ENCODE assay signal across 16 cellular contexts in the genomic region with DNA sequence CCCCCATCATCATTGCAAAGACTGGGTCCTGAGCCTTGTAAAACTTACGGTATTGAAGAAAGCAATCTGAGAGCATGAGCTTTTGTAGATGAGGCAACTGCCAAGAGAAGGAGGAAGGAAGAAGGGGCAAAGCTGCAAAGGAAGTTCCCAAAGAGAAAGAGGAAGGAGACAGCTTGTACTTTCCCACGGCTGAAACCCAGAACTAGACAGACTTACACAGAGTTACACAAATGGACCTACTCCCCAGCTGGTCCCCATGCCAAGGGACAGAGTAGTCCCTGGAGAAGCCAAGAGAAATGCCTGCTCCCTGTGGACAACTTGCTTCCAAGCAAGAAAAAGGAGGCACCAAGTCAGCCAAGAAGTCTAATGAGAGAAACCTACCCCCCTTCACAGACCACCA. TPM values are rescaled to one million over a fixed set of nuclear protein-coding genes. Genes with fewer than 3 reads are reported as not detected.
DNase-seq lines count a peak whose midpoint lies in the region; ATAC-seq and TF ChIP-seq lines count a peak whose summit lies in the region.
"Had no signal": no experiment of that assay in that cellular context is flagged by ENCODE, and none has a peak within 500 bp of the region (broad histone marks: within the 10 kb centered on the region; RNA-seq: fewer than 3 reads in every experiment).

No MANE protein-coding gene starts in this region.

- H3K9me3 ChIP-seq in OCI-LY3 (ENCODE audit: insufficient read depth, low read length) (no peaks in the 10 kb centered on the region), heart left ventricle (no peaks in the 10 kb centered on the region)
- H3K9me3 ChIP-seq: vagina had no signal

- no peaks in the 10 kb centered on the region for H3K79me2 ChIP-seq in OCI-LY3 (ENCODE audit: low read length)

- H3K4me1 ChIP-seq in OCI-LY3 (ENCODE audit: low read length) (peaks cover 13% of the 10 kb centered on the region), heart left ventricle (peaks cover 0 to 37% (median 0%) of the 10 kb centered on the region in 12 donors)
- H3K4me1 ChIP-seq: vagina had no signal

- H3K4me3 Mint-ChIP-seq in CD14-positive monocyte, result peak overlapping the region; percentile 48 to 85
- no peak overlapping the region for H3K4me3 Mint-ChIP-seq in activated naive CD4-positive, alpha-beta T cell treated with anti-CD3 and anti-CD28 coated beads, Interleukin-2, amount 10 ng/mL, durations not matched to agents 7 days and 5 days
- H3K4me3 Mint-ChIP-seq: activated CD8-positive, alpha-beta T cell treated with anti-CD3 and anti-CD28 coated beads for 36 hours; central memory CD8-positive, alpha-beta T cell had no signal

- CTCF ChIA-PET in activated naive CD4-positive, alpha-beta T cell treated with anti-CD3 and anti-CD28 coated beads, Interleukin-2, amount 10 ng/mL, durations not matched to agents 7 days and 5 days (lab: Charles Lee), result interaction anchor here (0.9 kb wide), 1 partner anchor 9 kb away, joined by 3 read pairs; no protein-coding TSS in a partner anchor

- intact Hi-C loops in CD14-positive monocyte (cut with micrococcal nuclease) (no loop called here), heart left ventricle (cut with DNase I) (no loop called here)

- peak overlapping the region; percentile 91 to 99 (median 98) for H3K27ac Mint-ChIP-seq in CD14-positive monocyte
- no peak overlapping the region for H3K27ac Mint-ChIP-seq in activated naive CD4-positive, alpha-beta T cell treated with anti-CD3 and anti-CD28 coated beads, Interleukin-2, amount 10 ng/mL, durations not matched to agents 7 days and 5 days
- H3K27ac Mint-ChIP-seq: activated CD8-positive, alpha-beta T cell treated with anti-CD3 and anti-CD28 coated beads for 36 hours had no signal

- H3K4me3 ChIP-seq in OCI-LY3 (ENCODE audit: low read length) (no peak overlapping the region), heart left ventricle (no peak overlapping the region)
- H3K4me3 ChIP-seq: vagina had no signal

- H4K20me1 ChIP-seq in OCI-LY3 (ENCODE audit: insufficient read depth, low read length), result no peaks in the 10 kb centered on the region

- peaks cover 0 to 3% (median 0%) of the 10 kb centered on the region in 7 donors for H3K9me3 Mint-ChIP-seq in CD14-positive monocyte
- H3K9me3 Mint-ChIP-seq in activated naive CD4-positive, alpha-beta T cell treated with anti-CD3 and anti-CD28 coated beads, Interleukin-2, amount 10 ng/mL, durations not matched to agents 7 days and 5 days, result no peaks in the 10 kb centered on the region
- H3K9me3 Mint-ChIP-seq: activated CD8-positive, alpha-beta T cell treated with anti-CD3 and anti-CD28 coated beads for 36 hours; central memory CD8-positive, alpha-beta T cell; naive thymus-derived CD8-positive, alpha-beta T cell had no signal

- H3K36me3 ChIP-seq in OCI-LY3 (replicated peaks; ENCODE audit: low read depth, low read length), result no peaks in the 10 kb centered on the region
- H3K36me3 ChIP-seq in heart left ventricle, result no peaks in the 10 kb centered on the region
- H3K36me3 ChIP-seq: vagina had no signal

- no peak for TF ChIP-seq CTCF in CD14-positive monocyte (IDR thresholded peaks at IDR 0.05)
- TF ChIP-seq CTCF in OCI-LY3 (IDR thresholded peaks at IDR 0.05; ENCODE audit: low read depth, low read length), result no peak
- no peak for TF ChIP-seq CTCF in heart left ventricle (IDR thresholded peaks at IDR 0.05)

- no peak overlapping the region for H2AFZ ChIP-seq in OCI-LY3 (ENCODE audit: low read depth, low read length)

- 41 to 49% (median 44%) methylated on average over 2 of the region's 2 CpGs for WGBS in heart left ventricle, 4 donors

- TF ChIP-seq POLR2A in heart left ventricle (IDR thresholded peaks at IDR 0.05), result no peak

- H3K27me3 ChIP-seq in OCI-LY3 (ENCODE audit: low read depth, low read length) (no peaks in the 10 kb centered on the region), heart left ventricle (no peaks in the 10 kb centered on the region)
- H3K27me3 ChIP-seq: vagina had no signal

- peak overlapping the region; percentile 22; the same call in 1 of the 2 replicates for H3K4me2 ChIP-seq in OCI-LY3 (ENCODE audit: low read length)

- H3K27ac ChIP-seq in OCI-LY3 (ENCODE audit: low read length) (no peak overlapping the region), heart left ventricle (peak overlapping the region in 6 of 12 donors; percentile 9 to 70 (median 21))
- H3K27ac ChIP-seq: vagina had no signal

- ATAC-seq in heart left ventricle, result peak in 3 of 4 donors; percentile 77 to 83 (median 80)
- ATAC-seq: activated CD8-positive, alpha-beta T cell treated with anti-CD3 and anti-CD28 coated beads for 36 hours; naive thymus-derived CD8-positive, alpha-beta T cell had no signal

- H3K9ac ChIP-seq in OCI-LY3 (ENCODE audit: low read length), result no peak overlapping the region

- H3K4me1 Mint-ChIP-seq in CD14-positive monocyte, result peaks cover 68% of the 10 kb centered on the region
- no peaks in the 10 kb centered on the region for H3K4me1 Mint-ChIP-seq in activated naive CD4-positive, alpha-beta T cell treated with anti-CD3 and anti-CD28 coated beads, Interleukin-2, amount 10 ng/mL, durations not matched to agents 7 days and 5 days
- H3K4me1 Mint-ChIP-seq: central memory CD8-positive, alpha-beta T cell had no signal

- peaks cover under 1 to 4% (median 2%) of the 10 kb centered on the region in 3 donors for H3K27me3 Mint-ChIP-seq in CD14-positive monocyte (ENCODE audit: low read depth in 3 of 3)
- no peaks in the 10 kb centered on the region for H3K27me3 Mint-ChIP-seq in activated naive CD4-positive, alpha-beta T cell treated with anti-CD3 and anti-CD28 coated beads, Interleukin-2, amount 10 ng/mL, durations not matched to agents 7 days and 5 days

- DNase-seq in CD14-positive monocyte (ENCODE audit: low spot score) (peak; percentile 66), heart left ventricle (no peak), pons (ENCODE audit: low spot score) (peak; percentile 81), NCI-H128 (lab: John Stamatoyannopoulos, UW; ENCODE audit: unreplicated experiment) (no peak), SW 1271 (lab: John Stamatoyannopoulos, UW) (no peak), DMS153 treated with DMSO at 0.1 percent for 48 hours (lab: John Stamatoyannopoulos, UW; ENCODE audit: unreplicated experiment) (no peak)
- no peak for DNase-seq in activated naive CD4-positive, alpha-beta T cell treated with anti-CD3 and anti-CD28 coated beads, Interleukin-2, amount 10 ng/mL, durations not matched to agents 7 days and 5 days
- DNase-seq: activated CD8-positive, alpha-beta T cell treated with anti-CD3 and anti-CD28 coated beads for 36 hours; activated naive CD4-positive, alpha-beta T cell treated with Interleukin-2 at 50 U/mL for 16 hours; H7; naive thymus-derived CD8-positive, alpha-beta T cell; NCI-H187 treated with DMSO at 0.1 percent for 48 hours; T-helper 2 cell had no signal

- peaks cover 0 to 7% of the 10 kb centered on the region in 2 donors for H3K36me3 Mint-ChIP-seq in CD14-positive monocyte
- H3K36me3 Mint-ChIP-seq in activated naive CD4-positive, alpha-beta T cell treated with anti-CD3 and anti-CD28 coated beads, Interleukin-2, amount 10 ng/mL, durations not matched to agents 7 days and 5 days, result no peaks in the 10 kb centered on the region
- H3K36me3 Mint-ChIP-seq: naive thymus-derived CD8-positive, alpha-beta T cell had no signal

RNA-seq across cellular contexts. Expression of a gene that starts 22.6 kb away (rescaled TPM):
- polyA plus RNA-seq in CD14-positive monocyte, result under 1 TPM; 0.28 to 0.42 TPM
- total RNA-seq in heart left ventricle, result under 1 TPM in 6 of 9 donors, not detected in 3; 0.09 to 0.67 (median 0.27) TPM
- polyA plus RNA-seq in heart left ventricle, result under 1 TPM; 0.04 to 0.08 TPM
- total RNA-seq: activated CD8-positive, alpha-beta T cell treated with anti-CD3 and anti-CD28 coated beads for 36 hours; naive thymus-derived CD8-positive, alpha-beta T cell had no signal
- polyA plus RNA-seq: naive thymus-derived CD8-positive, alpha-beta T cell had no signal

Comparison
In these comparisons a context has a peak if more than half of its experiments do, and no peak if none do; other contexts are left out.
1. DNase-seq: peak in CD14-positive monocyte (single experiment) and pons (single experiment); none in heart left ventricle (0 of 5), NCI-H128 (single experiment), SW 1271 (0 of 2), activated naive CD4-positive, alpha-beta T cell treated with anti-CD3 and anti-CD28 coated beads, Interleukin-2, amount 10 ng/mL, durations not matched to agents 7 days and 5 days (single experiment) and DMS153 treated with DMSO at 0.1 percent for 48 hours (single experiment).